Comparison of ENCODE assay signal across 1 cellular context in genomic region chr17:50169121-50169764, GRCh38.
TF ChIP-seq lines count a peak whose summit lies in the region.

No MANE protein-coding gene starts in this region.

TF ChIP-seq in HEK293, 187 proteins besides CTCF, POLR2A, EP300 and RAD21 (continued from another document and continues in another):
- TF ChIP-seq PRDM4 (tag by site-specific recombination; IDR thresholded peaks at IDR 0.05) (no peak), ZFP69B (tag by site-specific recombination; IDR thresholded peaks at IDR 0.05) (peak; percentile 89), ZNF184 (tag by site-specific recombination; IDR thresholded peaks at IDR 0.05) (no peak), ZNF501 (tag by site-specific recombination; IDR thresholded peaks at IDR 0.05) (peak; percentile 85), ZBTB48 (tag by site-specific recombination; IDR thresholded peaks at IDR 0.05) (no peak), ZNF830 (tag by site-specific recombination; IDR thresholded peaks at IDR 0.05; ENCODE audit: low read depth) (no peak), ZNF488 (tag by site-specific recombination; IDR thresholded peaks at IDR 0.05) (no peak), ZFHX2 (tag by site-specific recombination; conservative IDR thresholded peaks at IDR 0.05) (peak; percentile 74), ZNF555 (tag by site-specific recombination; conservative IDR thresholded peaks at IDR 0.05) (no peak), ZNF132 (tag by site-specific recombination; IDR thresholded peaks at IDR 0.05; ENCODE audit: borderline replicate concordance) (no peak), ATF2 (tag by site-specific recombination; IDR thresholded peaks at IDR 0.05; ENCODE audit: low read depth) (0 out of 2 replicates have a peak, but pooled peaks have one; percentile 20), SETDB1 (IDR thresholded peaks at IDR 0.05; ENCODE audit: insufficient read length, low read length) (no peak), ZBTB49 (tag by site-specific recombination; IDR thresholded peaks at IDR 0.05; ENCODE audit: low read depth) (no peak), IKZF3 (tag by site-specific recombination; IDR thresholded peaks at IDR 0.05) (no peak), TSHZ1 (tag by site-specific recombination; IDR thresholded peaks at IDR 0.05; ENCODE audit: borderline replicate concordance) (peak; percentile 35; the same call in 1 of the 2 replicates), ZNF169 (tag by site-specific recombination; IDR thresholded peaks at IDR 0.05) (no peak), ZNF596 (tag by site-specific recombination; IDR thresholded peaks at IDR 0.05) (no peak), OVOL3 (tag by site-specific recombination; IDR thresholded peaks at IDR 0.05) (no peak), ZNF202 (tag by site-specific recombination; IDR thresholded peaks at IDR 0.05; ENCODE audit: borderline replicate concordance) (no peak), ZNF677 (tag by site-specific recombination; IDR thresholded peaks at IDR 0.05) (no peak), RBAK (tag by site-specific recombination; IDR thresholded peaks at IDR 0.05) (0 out of 2 replicates have a peak, but pooled peaks have one; percentile 18), ZBTB6 (tag by site-specific recombination; IDR thresholded peaks at IDR 0.05) (no peak), PRDM1 (tag by site-specific recombination; IDR thresholded peaks at IDR 0.05) (no peak), HIC1 (tag by site-specific recombination; IDR thresholded peaks at IDR 0.05) (no peak), KLF9 (tag by site-specific recombination; IDR thresholded peaks at IDR 0.05; ENCODE audit: low read depth) (peak; percentile 88), ZNF157 (tag by site-specific recombination; IDR thresholded peaks at IDR 0.05) (0 out of 2 replicates have a peak, but pooled peaks have one; percentile 20), YY2 (tag by site-specific recombination; IDR thresholded peaks at IDR 0.05) (peak; percentile 78; the same call in 1 of the 2 replicates), REPIN1 (tag by site-specific recombination; IDR thresholded peaks at IDR 0.05; ENCODE audit: low read depth) (0 out of 2 replicates have a peak, but pooled peaks have one; percentile 33), ZNF664 (tag by site-specific recombination; IDR thresholded peaks at IDR 0.05) (no peak), ZSCAN23 (tag by site-specific recombination; IDR thresholded peaks at IDR 0.05) (no peak), ZBTB20 (tag by site-specific recombination; IDR thresholded peaks at IDR 0.05) (no peak), ZNF639 (tag by site-specific recombination; IDR thresholded peaks at IDR 0.05) (peak; percentile 89), ZNF274 (IDR thresholded peaks at IDR 0.05; ENCODE audit: low read length) (no peak), ZNF274 (tag by site-specific recombination; IDR thresholded peaks at IDR 0.05; ENCODE audit: borderline replicate concordance) (no peak), ZFP3 (tag by site-specific recombination; IDR thresholded peaks at IDR 0.05; ENCODE audit: low read depth) (no peak), ZBTB7A (tag by site-specific recombination; IDR thresholded peaks at IDR 0.05; ENCODE audit: low read depth) (peak; percentile 94), ZNF266 (tag by site-specific recombination; IDR thresholded peaks at IDR 0.05; ENCODE audit: low read depth) (no peak), ZNF843 (tag by site-specific recombination; IDR thresholded peaks at IDR 0.05) (peak; percentile 61), ZNF670 (tag by site-specific recombination; IDR thresholded peaks at IDR 0.05; ENCODE audit: low read depth) (no peak), SP7 (tag by site-specific recombination; IDR thresholded peaks at IDR 0.05) (peak; percentile 83), ZNF621 (tag by site-specific recombination; IDR thresholded peaks at IDR 0.05) (no peak), ZNF560 (tag by site-specific recombination; IDR thresholded peaks at IDR 0.05; ENCODE audit: borderline replicate concordance) (no peak), ZBTB10 (tag by site-specific recombination; IDR thresholded peaks at IDR 0.05) (peak; percentile 94), ZNF549 (tag by site-specific recombination; IDR thresholded peaks at IDR 0.05) (no peak)
